In the genomic region with DNA sequence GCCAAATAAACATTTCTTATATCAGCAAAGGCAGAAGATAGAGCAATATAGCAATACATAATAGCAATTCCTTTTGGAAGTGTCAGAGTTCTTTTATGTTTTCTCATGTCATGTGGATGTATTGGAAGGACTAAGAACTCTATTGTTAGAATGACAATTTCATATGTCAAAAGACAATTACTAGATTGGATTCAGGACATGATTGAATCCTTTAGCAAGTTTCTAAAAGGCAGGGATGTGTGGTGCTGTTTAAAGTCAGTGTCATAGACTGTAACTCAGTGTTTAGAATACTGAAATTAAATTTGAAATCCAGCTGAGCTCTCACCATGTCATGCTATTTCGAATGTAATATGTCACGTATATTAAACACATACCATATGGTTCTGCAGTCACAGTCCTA, we compare ENCODE assay signal across 9 cellular contexts. TPM values are rescaled to one million over a fixed set of nuclear protein-coding genes. Genes with fewer than 3 reads are reported as not detected.
"Had no signal": no experiment of that assay in that cellular context is flagged by ENCODE, and none has a peak within 500 bp of the region (broad histone marks: within the 10 kb centered on the region; RNA-seq: fewer than 3 reads in every experiment).

No MANE protein-coding gene starts in this region.

- H3K4me3 ChIP-seq: GM23338, K562 had no signal

- FAIRE-seq: H1, H54, HTR-8/SVneo, K562 had no signal

- H2AFZ ChIP-seq: GM23338 had no signal

- H3K4me2 ChIP-seq: GM23338 had no signal

- DNase-seq: H9, HCEC 1CT, IMR-90 had no signal

- ATAC-seq: GM23338, K562 had no signal

RNA-seq across cellular contexts. Expression of a gene that starts 7.7 kb away (rescaled TPM):
- total RNA-seq: HT-29, K562 had no signal
